ENCODE assay signal across 9 cellular contexts in the genomic region with DNA sequence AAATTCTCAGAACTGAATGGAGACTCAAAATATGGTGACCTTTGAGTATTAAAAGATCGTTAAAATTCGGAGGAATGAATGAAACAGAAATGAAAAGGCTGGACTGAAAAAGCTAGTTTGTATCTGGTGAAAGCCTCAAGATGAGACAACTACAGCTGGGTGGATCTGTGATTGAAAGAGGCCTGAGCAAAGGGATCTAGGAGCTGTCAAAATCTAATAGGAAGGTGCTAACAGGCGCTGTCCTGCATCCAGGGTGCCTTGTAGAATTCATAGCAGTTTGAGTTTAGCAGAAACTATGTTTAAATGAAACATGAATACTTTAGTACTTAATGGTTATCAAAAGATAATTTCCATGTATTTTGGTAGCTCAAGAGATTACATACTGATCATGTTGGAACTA. TPM values are rescaled to one million over a fixed set of nuclear protein-coding genes. Genes with fewer than 3 reads are reported as not detected.
DNase-seq lines count a peak whose midpoint lies in the region; ATAC-seq, FAIRE-seq and TF ChIP-seq lines count a peak whose summit lies in the region.
"Had no signal": no experiment of that assay in that cellular context is flagged by ENCODE, and none has a peak within 500 bp of the region (broad histone marks: within the 10 kb centered on the region; RNA-seq: fewer than 3 reads in every experiment).

No MANE protein-coding gene starts in this region.

- no peaks in the 10 kb centered on the region for H3K9me3 ChIP-seq in HEK293 (ENCODE audit: control insufficient read depth, insufficient read depth, low read depth, low read length)
- H3K9me3 ChIP-seq in WERI-Rb-1 (ENCODE audit: severe bottlenecking) = no peaks in the 10 kb centered on the region
- no peaks in the 10 kb centered on the region for H3K9me3 ChIP-seq in smooth muscle cell (replicated peaks; ENCODE audit: low read depth)

- H3K4me3 ChIP-seq in HEK293 (ENCODE audit: low read depth, low read length) (peak overlapping the region; percentile 100), WERI-Rb-1 (ENCODE audit: low read depth, low read length) (peak overlapping the region; percentile 62), smooth muscle cell (peak overlapping the region; percentile 95)

- H3F3A ChIP-seq in smooth muscle cell (ENCODE audit: low read depth) = peaks cover 15% of the 10 kb centered on the region

- H3K79me2 ChIP-seq in smooth muscle cell (ENCODE audit: low read depth) = peaks cover 83% of the 10 kb centered on the region

- CTCF ChIA-PET in HEK293 (lab: Yijun Ruan, JAX) = interaction anchor here (0.6 to 2.0 kb wide), 21 partner anchors 8 to 496 kb away, joined by 3 to 10 read pairs (median 3); no protein-coding TSS in a partner anchor

- H3K4me2 ChIP-seq in smooth muscle cell = peak overlapping the region; percentile 98

- no peak overlapping the region for H2AFZ ChIP-seq in smooth muscle cell (ENCODE audit: low read depth)

- no peak for FAIRE-seq in urothelium cell line (lab: Jason Lieb, UNC)

- peaks cover 74% of the 10 kb centered on the region for H4K20me1 ChIP-seq in smooth muscle cell (ENCODE audit: low read depth)

- H3K9ac ChIP-seq in smooth muscle cell (ENCODE audit: low read depth) = peak overlapping the region; percentile 93

- H3K27me3 ChIP-seq in WERI-Rb-1 (ENCODE audit: insufficient read depth, low read depth, severe bottlenecking) (no peaks in the 10 kb centered on the region), smooth muscle cell (ENCODE audit: low read depth) (no peaks in the 10 kb centered on the region)

- H3K27ac ChIP-seq in HEK293 (ENCODE audit: extremely low read depth, low read depth, low read length) = no peak overlapping the region
- peak overlapping the region; percentile 56 for H3K27ac ChIP-seq in WERI-Rb-1
- peak overlapping the region; percentile 96 for H3K27ac ChIP-seq in smooth muscle cell (ENCODE audit: low read depth)

- H3K4me1 ChIP-seq in HEK293 (ENCODE audit: control insufficient read depth, insufficient read depth, low read length) (peaks cover 14% of the 10 kb centered on the region), smooth muscle cell (ENCODE audit: low read depth) (peaks cover 21% of the 10 kb centered on the region)

- ATAC-seq in GM21619 (IDR thresholded peaks at IDR 0.05; ENCODE audit: unreplicated experiment) = no peak

- WGBS in smooth muscle cell (ENCODE audit: low lambda C conversion rate) = 61% methylated on average over 3 of the region's 3 CpGs

- TF ChIP-seq CTCF in HEK293 (tag by site-specific recombination; IDR thresholded peaks at IDR 0.05) = no peak
- no peak for TF ChIP-seq CTCF in WERI-Rb-1 (IDR thresholded peaks at IDR 0.05; ENCODE audit: low read depth, low read length)
- no peak for TF ChIP-seq CTCF in smooth muscle cell (IDR thresholded peaks at IDR 0.05; ENCODE audit: borderline replicate concordance, insufficient read depth, poor library complexity, severe bottlenecking)

- DNase-seq in WERI-Rb-1 (no peak), globus pallidus (ENCODE audit: low spot score) (peak; percentile 26), smooth muscle cell (lab: John Stamatoyannopoulos, UW; ENCODE audit: unreplicated experiment) (no peak), NCI-H345 (lab: John Stamatoyannopoulos, UW) (no peak), urothelium cell line (ENCODE audit: low spot score) (no peak), GM19240 (ENCODE audit: insufficient read length, low spot score) (no peak)
- DNase-seq: NCI-H187 treated with DMSO at 0.1 percent for 48 hours had no signal

- POLR2A ChIA-PET in HEK293 (lab: Yijun Ruan, JAX) = interaction anchor here (0.6 to 1.4 kb wide), 3 partner anchors 8 to 27 kb away, joined by 3 to 6 read pairs (median 6); no protein-coding TSS in a partner anchor

- H3K36me3 ChIP-seq in HEK293 (ENCODE audit: control insufficient read depth in 2 of 2, insufficient read depth in 1 of 2, low read length in 2 of 2) (peaks cover 4 to 22% of the 10 kb centered on the region in 2 experiments; a peak in 2 of 3 replicates), WERI-Rb-1 (peaks cover 31% of the 10 kb centered on the region), smooth muscle cell (ENCODE audit: low read depth) (no peaks in the 10 kb centered on the region)

TF ChIP-seq in HEK293, 187 proteins besides CTCF, POLR2A, EP300 and RAD21:
- no peak for TF ChIP-seq ZNF549 (tag by site-specific recombination; IDR thresholded peaks at IDR 0.05)
- TF ChIP-seq AEBP2 (tag by site-specific recombination; IDR thresholded peaks at IDR 0.05; ENCODE audit: borderline replicate concordance) = no peak
- TF ChIP-seq ZNF169 (tag by site-specific recombination; IDR thresholded peaks at IDR 0.05) = no peak
- no peak for TF ChIP-seq ZNF138 (tag by site-specific recombination; IDR thresholded peaks at IDR 0.05; ENCODE audit: borderline replicate concordance)
- no peak for TF ChIP-seq ZNF148 (tag by site-specific recombination; IDR thresholded peaks at IDR 0.05; ENCODE audit: borderline replicate concordance)
- no peak for TF ChIP-seq ZNF701 (tag by site-specific recombination; IDR thresholded peaks at IDR 0.05)
- no peak for TF ChIP-seq YY1 (tag by site-specific recombination; IDR thresholded peaks at IDR 0.05)
- no peak for TF ChIP-seq ZNF596 (tag by site-specific recombination; IDR thresholded peaks at IDR 0.05)

RNA-seq across cellular contexts. Expression of gene YY1, which starts 2.3 kb away (rescaled TPM):
- total RNA-seq in smooth muscle cell = 48.7 and 53.3 TPM in 2 replicates
- polyA plus RNA-seq in smooth muscle cell = 28.2 and 35.2 TPM in 2 replicates
